ENCODE assay signal across 8 cellular contexts in the genomic region with DNA sequence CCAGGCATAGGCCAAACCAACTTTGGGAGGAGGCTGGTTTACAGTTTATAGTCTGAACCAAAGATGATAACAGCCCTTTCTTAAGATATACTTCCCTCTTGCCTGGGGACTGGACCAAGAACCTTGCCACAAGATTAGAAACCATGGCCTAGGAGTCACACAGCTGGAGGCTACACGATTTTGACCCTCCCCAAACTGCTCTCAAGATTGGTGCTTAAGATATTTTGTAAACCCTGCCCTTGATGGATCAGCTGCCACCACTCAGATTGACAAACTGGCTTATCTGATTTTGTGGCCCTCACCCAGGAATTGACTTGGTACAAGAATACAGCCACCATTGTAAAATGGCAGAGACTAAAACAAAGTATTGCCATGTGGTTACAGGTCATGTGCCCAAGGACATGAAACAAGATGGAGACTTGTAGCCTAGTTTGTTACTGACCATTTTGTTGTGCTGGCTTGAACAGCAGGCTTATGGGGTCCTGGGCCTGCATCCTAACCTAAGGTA.
"Had no signal": no experiment of that assay in that cellular context is flagged by ENCODE, and none has a peak within 500 bp of the region (broad histone marks: within the 10 kb centered on the region; RNA-seq: fewer than 3 reads in every experiment).

No MANE protein-coding gene starts in this region.

- H3K4me1 Mint-ChIP-seq: GM23338 had no signal

- ATAC-seq: GM23338 had no signal

- H3K4me3 Mint-ChIP-seq: GM23338, H9 had no signal

- H3K27ac ChIP-seq: HL-60 had no signal

- DNase-seq: H9, HCEC 1CT, IMR-90, KG1 had no signal

- FAIRE-seq: H1, H54 had no signal

- H3K4me2 ChIP-seq: GM23338 had no signal

- H3K27ac Mint-ChIP-seq: GM23338, H9 had no signal

- H2AFZ ChIP-seq: GM23338 had no signal

- H3K4me3 ChIP-seq: GM23338 had no signal
